Comparison of ENCODE assay signal across 8 cellular contexts in genomic region chr11:12201016-12201985, GRCh38.
DNase-seq lines count a peak whose midpoint lies in the region; ATAC-seq and TF ChIP-seq lines count a peak whose summit lies in the region.

No MANE protein-coding gene starts in this region.

- WGBS in mesodermal cell (ENCODE audit: insufficient coverage in 2 of 2), 2 experiments = 53 to 64% methylated on average over 12 to 15 of the region's 18 CpGs

- TF ChIP-seq CTCF in AG04449 (IDR thresholded peaks at IDR 0.05; ENCODE audit: insufficient read depth, low read length, missing control alignments) = no peak
- no peak for TF ChIP-seq CTCF in dorsolateral prefrontal cortex (IDR thresholded peaks at IDR 0.05 in 54 of 56, conservative IDR thresholded peaks at IDR 0.05 in 2 of 56; ENCODE audit: low read depth in 1 of 56, partially characterized antibody in 56 of 56)

- intact Hi-C loops in dorsolateral prefrontal cortex (cut with DNase I) (no loop called here), left colon (cut with DNase I, micrococcal nuclease) (no loop called here)

- peaks cover 8% of the 10 kb centered on the region for H3K9me3 ChIP-seq in mesodermal cell (ENCODE audit: control insufficient read depth, low read length)

- H3K27ac ChIP-seq in dorsolateral prefrontal cortex (peak overlapping the region in 49 of 59 donors; percentile 1 to 92 (median 63)), mesodermal cell (ENCODE audit: low read depth, low read length, severe bottlenecking) (peak overlapping the region; percentile 99)

- POLR2A ChIA-PET in AG04449 (lab: Yijun Ruan, JAX) = interaction anchor here (0.6 to 5.3 kb wide), 22 partner anchors 14 to 1392 kb away, joined by 3 to 57 read pairs (median 4); partner anchors contain the start of gene EIF4G2

- H3K36me3 ChIP-seq in mesodermal cell (ENCODE audit: control insufficient read depth, insufficient read depth, low read length) = peaks cover 58% of the 10 kb centered on the region

- DNase-seq in AG04449 (ENCODE audit: low read depth, low spot score) (peak; percentile 98), M059J (ENCODE audit: low read depth) (peak; percentile 96), dorsolateral prefrontal cortex (peak in 6 of 10 donors; percentile 53 to 77 (median 66)), foreskin melanocyte (no peak), left colon (no peak)
- no peak for DNase-seq in activated naive CD4-positive, alpha-beta T cell treated with anti-CD3 and anti-CD28 coated beads, Interleukin-2, amount 50 U/mL, for 16 hours

- H3K4me1 ChIP-seq in mesodermal cell (ENCODE audit: control insufficient read depth, insufficient read depth, low read length, poor library complexity, severe bottlenecking) = peaks cover 63% of the 10 kb centered on the region

- ATAC-seq in HG03460 (IDR thresholded peaks at IDR 0.05; ENCODE audit: unreplicated experiment) (no peak), left colon (no peak)

- H3K4me3 ChIP-seq in AG04449 (ENCODE audit: low read depth, low read length) = no peak overlapping the region
- no peak overlapping the region for H3K4me3 ChIP-seq in dorsolateral prefrontal cortex
- H3K4me3 ChIP-seq in mesodermal cell (ENCODE audit: extremely low read depth, insufficient read depth, low read length, poor library complexity, severe bottlenecking) = no peak overlapping the region

- no peaks in the 10 kb centered on the region for H3K27me3 ChIP-seq in dorsolateral prefrontal cortex

- CTCF ChIA-PET in AG04449 (lab: Yijun Ruan, JAX) = interaction anchor here (0.7 to 3.6 kb wide), 12 partner anchors 11 to 154 kb away, joined by 3 to 29 read pairs (median 3); no protein-coding TSS in a partner anchor

Comparison
In these comparisons a context has a peak if more than half of its experiments do, and no peak if none do; other contexts are left out.
1. DNase-seq: peak in AG04449 (single experiment), M059J (single experiment) and dorsolateral prefrontal cortex (6 of 10); none in foreskin melanocyte (single experiment), activated naive CD4-positive, alpha-beta T cell treated with anti-CD3 and anti-CD28 coated beads, Interleukin-2, amount 50 U/mL, for 16 hours (single experiment) and left colon (0 of 2).